31 cellular contexts compared by ENCODE assay signal in the genomic region with DNA sequence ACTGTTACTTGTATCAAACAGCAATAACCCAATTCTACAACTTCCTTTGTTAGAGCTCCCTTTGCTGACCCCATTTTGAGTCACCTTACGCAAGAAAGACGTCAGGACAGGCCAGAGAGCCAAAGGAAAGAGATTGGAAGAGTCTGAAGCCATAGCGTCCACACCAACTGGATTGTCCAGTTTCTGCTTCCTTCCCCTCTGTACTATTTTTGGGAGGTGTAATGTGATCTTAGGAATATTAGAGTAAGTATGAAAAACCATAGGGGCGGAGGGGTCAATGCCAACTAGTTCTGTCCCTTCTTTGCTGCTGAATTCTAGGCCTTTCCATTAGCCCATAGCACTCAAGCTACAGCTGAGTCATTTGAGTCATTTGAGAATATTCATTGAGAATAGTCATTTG.
"Had no signal": no experiment of that assay in that cellular context is flagged by ENCODE, and none has a peak within 500 bp of the region (broad histone marks: within the 10 kb centered on the region; RNA-seq: fewer than 3 reads in every experiment).

No MANE protein-coding gene starts in this region.

- H3K4me3 ChIP-seq: SJSA1 had no signal

- H3K36me3 Mint-ChIP-seq: activated CD8-positive, alpha-beta memory T cell treated with anti-CD3 and anti-CD28 coated beads, Interleukin-2, amount 10 ng/mL, durations not matched to agents 7 days and 5 days; activated naive CD4-positive, alpha-beta T cell treated with anti-CD3 and anti-CD28 coated beads, Interleukin-2, amount 10 ng/mL, durations not matched to agents 7 days and 5 days; activated naive CD8-positive, alpha-beta T cell; brain had no signal

- H3K9me3 ChIP-seq: SJSA1, SK-N-SH had no signal

- H3K4me1 ChIP-seq: SJSA1 had no signal

- H3K9ac ChIP-seq: SK-N-SH had no signal

- H3K27ac Mint-ChIP-seq: activated CD4-positive, alpha-beta memory T cell treated with anti-CD3 and anti-CD28 coated beads, Interleukin-2, amount 10 ng/mL, durations not matched to agents 7 days and 5 days; activated CD8-positive, alpha-beta memory T cell treated with anti-CD3 and anti-CD28 coated beads, Interleukin-2, amount 10 ng/mL, durations not matched to agents 7 days and 5 days; activated naive CD4-positive, alpha-beta T cell treated with anti-CD3 and anti-CD28 coated beads, Interleukin-2, amount 10 ng/mL, durations not matched to agents 7 days and 5 days; activated naive CD8-positive, alpha-beta T cell; activated naive CD8-positive, alpha-beta T cell treated with anti-CD3 and anti-CD28 coated beads, Interleukin-2, amount 50 U/mL, for 24 hours; brain had no signal

- H3K27me3 Mint-ChIP-seq: activated naive CD8-positive, alpha-beta T cell had no signal

- ATAC-seq: activated CD8-positive, alpha-beta memory T cell treated with anti-CD3 and anti-CD28 coated beads, Interleukin-2, amount 10 ng/mL, durations not matched to agents 7 days and 5 days; activated naive CD8-positive, alpha-beta T cell treated with anti-CD3 and anti-CD28 coated beads, Interleukin-2, amount 50 U/mL, for 24 hours; Panc1 had no signal

- H3K4me1 Mint-ChIP-seq: activated CD4-positive, alpha-beta memory T cell treated with anti-CD3 and anti-CD28 coated beads, Interleukin-2, amount 10 ng/mL, durations not matched to agents 7 days and 5 days; activated naive CD4-positive, alpha-beta T cell treated with anti-CD3 and anti-CD28 coated beads, Interleukin-2, amount 10 ng/mL, durations not matched to agents 7 days and 5 days; activated naive CD8-positive, alpha-beta T cell treated with anti-CD3 and anti-CD28 coated beads, Interleukin-2, amount 50 U/mL, for 24 hours had no signal

- H3K27ac ChIP-seq: SJSA1, WERI-Rb-1 had no signal

- H3K4me2 ChIP-seq: SK-N-SH had no signal

- H3K9me3 Mint-ChIP-seq: activated CD4-positive, alpha-beta memory T cell treated with anti-CD3 and anti-CD28 coated beads, Interleukin-2, amount 10 ng/mL, durations not matched to agents 7 days and 5 days; activated naive CD4-positive, alpha-beta T cell treated with anti-CD3 and anti-CD28 coated beads, Interleukin-2, amount 10 ng/mL, durations not matched to agents 7 days and 5 days; activated naive CD8-positive, alpha-beta T cell treated with anti-CD3 and anti-CD28 coated beads, Interleukin-2, amount 50 U/mL, for 24 hours; brain had no signal

- H3K4me3 Mint-ChIP-seq: activated CD4-positive, alpha-beta memory T cell treated with anti-CD3 and anti-CD28 coated beads, Interleukin-2, amount 10 ng/mL, durations not matched to agents 7 days and 5 days; activated CD8-positive, alpha-beta memory T cell treated with anti-CD3 and anti-CD28 coated beads, Interleukin-2, amount 10 ng/mL, durations not matched to agents 7 days and 5 days; activated naive CD4-positive, alpha-beta T cell treated with anti-CD3 and anti-CD28 coated beads, Interleukin-2, amount 10 ng/mL, durations not matched to agents 7 days and 5 days; activated naive CD8-positive, alpha-beta T cell; activated naive CD8-positive, alpha-beta T cell treated with anti-CD3 and anti-CD28 coated beads, Interleukin-2, amount 50 U/mL, for 24 hours; brain had no signal

- H3K36me3 ChIP-seq: SJSA1, WERI-Rb-1 had no signal

- DNase-seq: activated CD4-positive, alpha-beta memory T cell treated with anti-CD3 and anti-CD28 coated beads, Interleukin-2, amount 10 ng/mL, durations not matched to agents 7 days and 5 days; activated CD4-positive, alpha-beta T cell treated with anti-CD3 and anti-CD28 coated beads for 1 hour; activated CD4-positive, alpha-beta T cell treated with anti-CD3 and anti-CD28 coated beads for 48 hours; activated CD4-positive, CD25-positive, alpha-beta regulatory T cell; activated CD8-positive, alpha-beta memory T cell treated with anti-CD3 and anti-CD28 coated beads for 24 hours; activated CD8-positive, alpha-beta memory T cell treated with anti-CD3 and anti-CD28 coated beads, Interleukin-2, amount 10 ng/mL, durations not matched to agents 7 days and 5 days; activated CD8-positive, alpha-beta memory T cell treated with anti-CD3 and anti-CD28 coated beads, Interleukin-2, amount 50 U/mL, for 48 hours; activated effector memory CD4-positive, alpha-beta T cell treated with Interleukin-2 at 50 U/mL for 16 hours; activated naive CD4-positive, alpha-beta T cell treated with anti-CD3 and anti-CD28 coated beads, Interleukin-2, amount 10 ng/mL, durations not matched to agents 7 days and 5 days; activated naive CD8-positive, alpha-beta T cell treated with anti-CD3 and anti-CD28 coated beads, Interleukin-2, amount 50 U/mL, for 24 hours; activated T-cell treated with anti-CD3 and anti-CD28 coated beads, Interleukin-2, amount 50 U/mL, for 48 hours; anterior cingulate cortex; central memory CD4-positive, alpha-beta T cell; Karpas-422; NCI-H1105; NCI-H1436; NCI-H1694; NCI-H1930; NCI-H510A; NCI-H526; NCI-H748 treated with DMSO at 0.1 percent for 48 hours; NK-92 treated with Interleukin-12 subunit alpha and Interleukin-12 subunit beta, amount 100 ng/mL, for 24 hours; SHP77 treated with DMSO at 0.1 percent for 48 hours; SK-N-SH; T-helper 2 cell; T-helper 9 cell; WERI-Rb-1 had no signal
